Comparison of ENCODE assay signal across 10 cellular contexts in genomic region chr16:85936761-85937343, GRCh38. TPM values are rescaled to one million over a fixed set of nuclear protein-coding genes. Genes with fewer than 3 reads are reported as not detected.
DNase-seq lines count a peak whose midpoint lies in the region; ATAC-seq, FAIRE-seq and TF ChIP-seq lines count a peak whose summit lies in the region.
"Had no signal": no experiment of that assay in that cellular context is flagged by ENCODE, and none has a peak within 500 bp of the region (broad histone marks: within the 10 kb centered on the region; RNA-seq: fewer than 3 reads in every experiment).

No MANE protein-coding gene starts in this region.

- ATAC-seq in HG03196 (IDR thresholded peaks at IDR 0.05; ENCODE audit: unreplicated experiment), result peak; percentile 5
- peak; percentile 27 for ATAC-seq in activated T-helper 17 cell treated with anti-CD3 and anti-CD28 coated beads, Interleukin-2, amount 50 U/mL, for 72 hours (replicated peaks)

- no peaks in the 10 kb centered on the region for H3K36me3 Mint-ChIP-seq in activated T-helper 17 cell treated with anti-CD3 and anti-CD28 coated beads, Interleukin-2, amount 50 U/mL, for 72 hours (ENCODE audit: low read depth)
- H3K36me3 Mint-ChIP-seq: type B pancreatic cell had no signal

- no peak for FAIRE-seq in GM12892 (lab: Jason Lieb, UNC)

- peak overlapping the region; percentile 93 for H3K27ac Mint-ChIP-seq in activated T-helper 17 cell treated with anti-CD3 and anti-CD28 coated beads, Interleukin-2, amount 50 U/mL, for 72 hours
- H3K27ac Mint-ChIP-seq: type B pancreatic cell had no signal

- peaks cover 33% of the 10 kb centered on the region for H3K4me1 Mint-ChIP-seq in activated T-helper 17 cell treated with anti-CD3 and anti-CD28 coated beads, Interleukin-2, amount 50 U/mL, for 72 hours

- H3K4me3 Mint-ChIP-seq in activated T-helper 17 cell treated with anti-CD3 and anti-CD28 coated beads, Interleukin-2, amount 50 U/mL, for 72 hours, result peak overlapping the region; percentile 56
- H3K4me3 Mint-ChIP-seq: type B pancreatic cell had no signal

- peak; percentile 81 for DNase-seq in activated CD8-positive, alpha-beta memory T cell treated with anti-CD3 and anti-CD28 coated beads for 24 hours
- DNase-seq in activated CD8-positive, alpha-beta memory T cell treated with anti-CD3 and anti-CD28 coated beads, Interleukin-2, amount 50 U/mL, for 4 hours, result no peak
- peak; percentile 22 for DNase-seq in stimulated activated CD8-positive, alpha-beta memory T cell treated with anti-CD3 and anti-CD28 coated beads, Interleukin-12 subunit alpha, Interleukin-12 subunit beta, amount 100 ng/mL, for 4 hours (ENCODE audit: low read depth)
- DNase-seq in Ammon's horn (ENCODE audit: low spot score) (no peak), GM12892 (ENCODE audit: insufficient read length) (no peak), NCI-H2171 treated with DMSO at 0.1 percent for 48 hours (lab: John Stamatoyannopoulos, UW) (no peak)
- DNase-seq: NCI-H1092 treated with DMSO at 0.1 percent for 48 hours had no signal

- no peaks in the 10 kb centered on the region for H3K9me3 Mint-ChIP-seq in activated T-helper 17 cell treated with anti-CD3 and anti-CD28 coated beads, Interleukin-2, amount 50 U/mL, for 72 hours

- TF ChIP-seq POLR2A in GM12892 (IDR thresholded peaks at IDR 0.05; ENCODE audit: low read depth, low read length), result no peak; the same call in 1 of the 2 replicates

- no peaks in the 10 kb centered on the region for H3K27me3 Mint-ChIP-seq in activated T-helper 17 cell treated with anti-CD3 and anti-CD28 coated beads, Interleukin-2, amount 50 U/mL, for 72 hours

RNA-seq across cellular contexts. Expression of gene IRF8, which starts 37.9 kb away (rescaled TPM):
- total RNA-seq in activated T-helper 17 cell treated with anti-CD3 and anti-CD28 coated beads, Interleukin-2, amount 50 U/mL, for 72 hours, result 10 to 100 TPM in 1 of 2 donors, 1 to 10 TPM in 1; 6.3 to 12.1 TPM
- 139 TPM for polyA plus RNA-seq in GM12892 (2012; ENCODE audit: missing spikeins)

Comparison
In these comparisons a context has a peak if more than half of its experiments do, and no peak if none do; other contexts are left out.
1. DNase-seq: peak in activated CD8-positive, alpha-beta memory T cell treated with anti-CD3 and anti-CD28 coated beads for 24 hours (single experiment) and stimulated activated CD8-positive, alpha-beta memory T cell treated with anti-CD3 and anti-CD28 coated beads, Interleukin-12 subunit alpha, Interleukin-12 subunit beta, amount 100 ng/mL, for 4 hours (single experiment); none in activated CD8-positive, alpha-beta memory T cell treated with anti-CD3 and anti-CD28 coated beads, Interleukin-2, amount 50 U/mL, for 4 hours (single experiment), Ammon's horn (single experiment), GM12892 (single experiment) and NCI-H2171 treated with DMSO at 0.1 percent for 48 hours (single experiment).